ENCODE assay signal across 15 cellular contexts in the genomic region with DNA sequence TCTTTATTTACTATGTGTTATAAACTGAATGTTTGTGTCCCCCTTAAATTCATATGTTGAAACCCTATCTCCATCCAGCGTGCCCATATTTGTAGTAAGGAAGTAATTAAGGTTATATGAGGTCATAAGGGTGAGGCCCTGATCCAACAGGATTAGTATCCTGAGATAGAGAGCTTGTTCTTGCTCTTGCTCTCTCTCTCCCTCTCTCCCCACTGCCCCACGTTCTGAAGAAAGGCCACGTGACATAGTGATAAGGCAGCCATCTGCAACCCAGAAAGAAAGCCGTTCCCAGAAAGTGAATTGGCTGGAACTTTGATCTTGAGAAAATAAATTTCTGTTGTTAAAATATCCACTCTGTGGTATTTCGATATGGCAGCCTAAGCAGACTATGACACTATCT.
"Had no signal": no experiment of that assay in that cellular context is flagged by ENCODE, and none has a peak within 500 bp of the region (broad histone marks: within the 10 kb centered on the region; RNA-seq: fewer than 3 reads in every experiment).

No MANE protein-coding gene starts in this region.

- H3K27me3 Mint-ChIP-seq: activated CD4-positive, alpha-beta memory T cell treated with anti-CD3 and anti-CD28 coated beads, Interleukin-2, amount 10 ng/mL, durations not matched to agents 7 days and 5 days; activated CD4-positive, alpha-beta T cell treated with anti-CD3 and anti-CD28 coated beads, Interleukin-2, amount 10 ng/mL, durations not matched to agents 24 days and 14 days; brain had no signal

- H3K4me1 Mint-ChIP-seq: activated CD4-positive, alpha-beta memory T cell treated with anti-CD3 and anti-CD28 coated beads, Interleukin-2, amount 10 ng/mL, durations not matched to agents 7 days and 5 days; activated CD4-positive, alpha-beta T cell treated with anti-CD3 and anti-CD28 coated beads, Interleukin-2, amount 10 ng/mL, durations not matched to agents 24 days and 14 days had no signal

- DNase-seq: activated CD4-positive, alpha-beta memory T cell treated with anti-CD3 and anti-CD28 coated beads, Interleukin-2, amount 10 ng/mL, durations not matched to agents 7 days and 5 days; activated CD4-positive, alpha-beta T cell treated with anti-CD3 and anti-CD28 coated beads, Interleukin-2, amount 10 ng/mL, durations not matched to agents 24 days and 14 days; activated effector memory CD4-positive, alpha-beta T cell treated with anti-CD3 and anti-CD28 coated beads, Interleukin-2, amount 50 U/mL, for 16 hours; activated naive CD4-positive, alpha-beta T cell treated with anti-CD3 and anti-CD28 coated beads, Interleukin-2, amount 50 U/mL, for 16 hours; aorta; glutamatergic neuron; hypothalamus; nucleus accumbens; retina; stimulated activated CD4-positive, alpha-beta T cell treated with anti-CD3 and anti-CD28 coated beads, Interleukin-2, amount 100 ng/mL, for 48 hours; stimulated activated naive CD4-positive, alpha-beta T cell; testis; trophoblast cell had no signal

- H3K9me3 ChIP-seq: testis had no signal

- H3K9me3 Mint-ChIP-seq: activated CD4-positive, alpha-beta memory T cell treated with anti-CD3 and anti-CD28 coated beads, Interleukin-2, amount 10 ng/mL, durations not matched to agents 7 days and 5 days; activated CD4-positive, alpha-beta T cell treated with anti-CD3 and anti-CD28 coated beads, Interleukin-2, amount 10 ng/mL, durations not matched to agents 24 days and 14 days had no signal

- H3K4me3 Mint-ChIP-seq: activated CD4-positive, alpha-beta memory T cell treated with anti-CD3 and anti-CD28 coated beads, Interleukin-2, amount 10 ng/mL, durations not matched to agents 7 days and 5 days; activated CD4-positive, alpha-beta T cell treated with anti-CD3 and anti-CD28 coated beads, Interleukin-2, amount 10 ng/mL, durations not matched to agents 24 days and 14 days; brain had no signal

- ATAC-seq: activated CD4-positive, CD25-positive, alpha-beta regulatory T cell treated with anti-CD3 and anti-CD28 coated beads, Interleukin-2, amount 50 U/mL, for 24 hours had no signal

- H3K4me3 ChIP-seq: testis had no signal

- H3K27me3 ChIP-seq: testis had no signal

- H3K27ac Mint-ChIP-seq: activated CD4-positive, alpha-beta memory T cell treated with anti-CD3 and anti-CD28 coated beads, Interleukin-2, amount 10 ng/mL, durations not matched to agents 7 days and 5 days; activated CD4-positive, alpha-beta T cell treated with anti-CD3 and anti-CD28 coated beads, Interleukin-2, amount 10 ng/mL, durations not matched to agents 24 days and 14 days; brain had no signal
